In the genomic region with DNA sequence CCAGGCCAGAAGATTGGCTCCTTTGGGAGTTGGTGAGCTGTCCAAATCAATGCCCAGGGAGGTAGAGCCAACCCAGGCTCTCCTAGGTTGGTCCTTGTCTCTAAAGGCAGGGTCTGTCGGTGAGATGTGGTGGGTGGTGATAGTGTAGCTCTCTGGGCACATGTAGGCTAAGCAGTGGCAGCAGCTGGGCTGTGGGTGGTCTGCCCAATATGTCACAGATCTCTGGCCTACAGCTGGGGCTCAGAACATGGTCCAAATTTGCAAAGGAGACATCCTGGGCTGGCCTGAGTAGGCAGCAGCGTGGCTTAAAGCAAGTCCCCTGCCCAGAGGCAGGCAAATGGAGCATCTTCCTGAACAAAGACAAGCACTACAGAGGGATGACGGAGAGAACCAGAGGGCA, we compare ENCODE assay signal across 24 cellular contexts.
A peak's percentile ranks its signal among the peaks of the same experiment; 100 is the strongest.
DNase-seq lines count a peak whose midpoint lies in the region; ATAC-seq, FAIRE-seq and TF ChIP-seq lines count a peak whose summit lies in the region.
"Had no signal": no experiment of that assay in that cellular context is flagged by ENCODE, and none has a peak within 500 bp of the region (broad histone marks: within the 10 kb centered on the region; RNA-seq: fewer than 3 reads in every experiment).

No MANE protein-coding gene starts in this region.

- H3K4me3 Mint-ChIP-seq in stimulated activated effector memory CD8-positive, alpha-beta T cell treated with anti-CD3 and anti-CD28 coated beads, Interleukin-12 subunit alpha, Interleukin-12 subunit beta, amount 100 ng/mL, for 72 hours: no peak overlapping the region
- H3K4me3 Mint-ChIP-seq: CD4-positive, alpha-beta memory T cell; central memory CD8-positive, alpha-beta T cell; HFFc6; WTC11 had no signal

- ATAC-seq in GM21390 (IDR thresholded peaks at IDR 0.05; ENCODE audit: unreplicated experiment): peak; percentile 4
- ATAC-seq in stimulated activated effector memory CD8-positive, alpha-beta T cell treated with anti-CD3 and anti-CD28 coated beads, Interleukin-12 subunit alpha, Interleukin-12 subunit beta, amount 100 ng/mL, for 72 hours: no peak
- ATAC-seq: WTC11 had no signal

- H3K4me1 Mint-ChIP-seq in stimulated activated effector memory CD8-positive, alpha-beta T cell treated with anti-CD3 and anti-CD28 coated beads, Interleukin-12 subunit alpha, Interleukin-12 subunit beta, amount 100 ng/mL, for 72 hours: peaks cover 41% of the 10 kb centered on the region

- H3K4me2 ChIP-seq in OCI-LY3 (ENCODE audit: low read length): no peak overlapping the region
- H3K4me2 ChIP-seq: PC-9 had no signal

- no peak for DNase-seq in GM12892 (ENCODE audit: insufficient read length)
- DNase-seq in stimulated activated effector memory CD8-positive, alpha-beta T cell treated with anti-CD3 and anti-CD28 coated beads, Interleukin-12 subunit alpha, Interleukin-12 subunit beta, amount 100 ng/mL, for 72 hours (ENCODE audit: low spot score in 2 of 2): no peak
- no peak for DNase-seq in cerebellar nuclear complex (lab: John Stamatoyannopoulos, UW)
- DNase-seq in activated CD4-positive, alpha-beta T cell treated with anti-CD3 and anti-CD28 coated beads for 4 hours: no peak
- DNase-seq in ACHN: no peak
- DNase-seq: activated CD4-positive, alpha-beta T cell treated with anti-CD3 and anti-CD28 coated beads, Interleukin-2, amount 50 U/mL, for 4 hours; activated CD8-positive, alpha-beta memory T cell treated with anti-CD3 and anti-CD28 coated beads, Interleukin-2, amount 50 U/mL, for 4 hours; activated effector memory CD4-positive, alpha-beta T cell treated with Interleukin-2 at 50 U/mL for 16 hours; CD4-positive, alpha-beta memory T cell; DMS 273 treated with DMSO at 0.1 percent for 48 hours; HFFc6; kidney; NCI-H1436; NCI-H2107; NCI-H446 treated with DMSO at 0.1 percent for 48 hours; PC-9; SHP77; small intestine; T1000 had no signal

- H3K36me3 ChIP-seq in OCI-LY3 (replicated peaks; ENCODE audit: low read depth, low read length): peaks cover 4% of the 10 kb centered on the region

- peaks cover 96% of the 10 kb centered on the region for H3K4me1 ChIP-seq in OCI-LY3 (ENCODE audit: low read length)

- TF ChIP-seq POLR2A in GM12892 (IDR thresholded peaks at IDR 0.05; ENCODE audit: low read depth, low read length): no peak; the same call in 1 of the 2 replicates

- H3K27me3 ChIP-seq in OCI-LY3 (ENCODE audit: low read depth, low read length): no peaks in the 10 kb centered on the region

- no peak overlapping the region for H2AFZ ChIP-seq in OCI-LY3 (ENCODE audit: low read depth, low read length)
- H2AFZ ChIP-seq: PC-9 had no signal

- H3K9ac ChIP-seq in OCI-LY3 (ENCODE audit: low read length): no peak overlapping the region

- no peaks in the 10 kb centered on the region for H3K9me3 ChIP-seq in OCI-LY3 (ENCODE audit: insufficient read depth, low read length)

- no peaks in the 10 kb centered on the region for H4K20me1 ChIP-seq in OCI-LY3 (ENCODE audit: insufficient read depth, low read length)

- TF ChIP-seq CTCF in OCI-LY3 (IDR thresholded peaks at IDR 0.05; ENCODE audit: low read depth, low read length): no peak

- H3K36me3 Mint-ChIP-seq in stimulated activated effector memory CD8-positive, alpha-beta T cell treated with anti-CD3 and anti-CD28 coated beads, Interleukin-12 subunit alpha, Interleukin-12 subunit beta, amount 100 ng/mL, for 72 hours: peaks cover 20% of the 10 kb centered on the region

- H3K4me3 ChIP-seq in OCI-LY3 (ENCODE audit: low read length): no peak overlapping the region
- H3K4me3 ChIP-seq: lung, PC-9 had no signal

- peak overlapping the region; percentile 6 for H3K27ac Mint-ChIP-seq in stimulated activated effector memory CD8-positive, alpha-beta T cell treated with anti-CD3 and anti-CD28 coated beads, Interleukin-12 subunit alpha, Interleukin-12 subunit beta, amount 100 ng/mL, for 72 hours
- H3K27ac Mint-ChIP-seq: HFFc6, WTC11 had no signal

- no peaks in the 10 kb centered on the region for H3K9me3 Mint-ChIP-seq in stimulated activated effector memory CD8-positive, alpha-beta T cell treated with anti-CD3 and anti-CD28 coated beads, Interleukin-12 subunit alpha, Interleukin-12 subunit beta, amount 100 ng/mL, for 72 hours
- H3K9me3 Mint-ChIP-seq: CD4-positive, alpha-beta memory T cell; central memory CD8-positive, alpha-beta T cell; HFFc6; WTC11 had no signal

- in situ Hi-C loops in ACHN (cut with HindIII; ENCODE audit: low pct_ligation_motif_present, low pct_unique_long_range_greater_than_20kb, low sequenced_read_pairs): no loop called here

- no peaks in the 10 kb centered on the region for H3K79me2 ChIP-seq in OCI-LY3 (ENCODE audit: low read length)

- FAIRE-seq in GM12892 (lab: Jason Lieb, UNC): peak; percentile 40
- FAIRE-seq: kidney, small intestine had no signal

- peak overlapping the region; percentile 89 for H3K27ac ChIP-seq in OCI-LY3 (ENCODE audit: low read length)
- H3K27ac ChIP-seq: PC-9 had no signal
